Comparison of ENCODE assay signal across 1 cellular context in the genomic region with DNA sequence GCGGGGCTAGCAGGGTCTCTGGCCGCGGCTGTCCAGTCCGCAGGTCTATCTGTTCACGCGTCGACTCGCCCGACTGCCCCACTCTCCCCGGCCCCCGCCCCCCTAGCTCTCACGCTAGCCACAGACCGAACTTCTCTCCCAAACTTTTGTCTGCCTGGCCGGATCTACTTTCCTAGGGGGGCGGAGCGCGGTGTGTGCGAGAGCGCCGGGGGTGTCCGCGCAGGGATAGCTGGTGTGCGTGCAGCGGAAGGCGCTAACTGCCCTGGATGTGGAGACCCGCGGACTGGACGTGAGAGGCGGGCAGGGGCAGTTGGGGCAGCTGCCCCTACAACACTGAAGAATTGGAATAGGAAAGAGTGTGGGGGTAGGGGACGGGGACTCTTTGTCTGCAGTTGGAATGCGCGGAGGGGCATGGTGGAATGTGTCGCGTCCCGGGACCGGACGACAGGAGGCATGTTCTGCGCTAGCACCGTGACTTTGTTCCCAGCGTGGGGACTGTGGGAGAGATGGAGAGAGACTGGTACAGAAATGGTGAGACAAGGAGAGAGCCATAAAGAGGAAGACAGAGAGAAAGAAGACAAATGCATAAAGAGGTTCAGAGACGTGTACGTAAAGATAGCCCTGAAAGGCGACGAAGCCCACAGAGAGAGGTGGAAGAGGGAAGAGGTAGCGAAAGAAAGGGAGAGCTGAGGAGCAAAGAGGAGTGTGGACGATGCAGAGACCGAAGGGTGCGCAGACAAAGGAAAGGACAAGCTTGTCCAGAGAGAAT.
TF ChIP-seq lines count a peak whose summit lies in the region.

Gene AJUBA, minus strand, starts transcription at position 75 of the 769 bp plus-strand sequence. CDS start 285 bp downstream, outside the sequence.

TF ChIP-seq in K562, 482 proteins besides CTCF, POLR2A, EP300 and RAD21 (continued from another document and continues in another):
- TF ChIP-seq, protein P1, sequence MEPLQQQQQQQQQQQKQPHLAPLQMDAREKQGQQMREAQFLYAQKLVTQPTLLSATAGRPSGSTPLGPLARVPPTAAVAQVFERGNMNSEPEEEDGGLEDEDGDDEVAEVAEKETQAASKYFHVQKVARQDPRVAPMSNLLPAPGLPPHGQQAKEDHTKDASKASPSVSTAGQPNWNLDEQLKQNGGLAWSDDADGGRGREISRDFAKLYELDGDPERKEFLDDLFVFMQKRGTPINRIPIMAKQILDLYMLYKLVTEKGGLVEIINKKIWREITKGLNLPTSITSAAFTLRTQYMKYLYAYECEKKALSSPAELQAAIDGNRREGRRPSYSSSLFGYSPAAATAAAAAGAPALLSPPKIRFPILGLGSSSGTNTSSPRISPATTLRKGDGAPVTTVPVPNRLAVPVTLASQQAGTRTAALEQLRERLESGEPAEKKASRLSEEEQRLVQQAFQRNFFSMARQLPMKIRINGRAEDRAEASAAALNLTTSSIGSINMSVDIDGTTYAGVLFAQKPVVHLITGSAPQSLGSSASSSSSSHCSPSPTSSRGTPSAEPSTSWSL (CRISPR knock-in tag; IDR thresholded peaks at IDR 0.05; ENCODE audit: borderline replicate concordance) = 0 out of 2 replicates have a peak, but pooled peaks have one; percentile 24
- TF ChIP-seq ZKSCAN1 (IDR thresholded peaks at IDR 0.05; ENCODE audit: low read depth, low read length) (no peak), MCM5 (IDR thresholded peaks at IDR 0.05; ENCODE audit: low read depth) (no peak), HMGN3 (IDR thresholded peaks at IDR 0.05; ENCODE audit: borderline replicate concordance, extremely low read depth, insufficient read length, low read depth, low read length) (no peak), HCFC1 (IDR thresholded peaks at IDR 0.05; ENCODE audit: low read depth, low read length) (no peak), ARID2 (IDR thresholded peaks at IDR 0.05) (peak; percentile 21; the same call in 1 of the 2 replicates), ZNF551 (CRISPR knock-in tag; IDR thresholded peaks at IDR 0.05) (no peak), HMGXB4 (CRISPR knock-in tag; IDR thresholded peaks at IDR 0.05) (peak; percentile 68; the same call in 1 of the 2 replicates), MCM2 (IDR thresholded peaks at IDR 0.05; ENCODE audit: low read depth) (no peak), EP400 (IDR thresholded peaks at IDR 0.05) (peak; percentile 95), MITF (IDR thresholded peaks at IDR 0.05) (peak; percentile 26; the same call in 1 of the 2 replicates), NBN (IDR thresholded peaks at IDR 0.05; ENCODE audit: low read depth) (peak; percentile 97), SNRNP70 (optimal IDR thresholded peaks at IDR 0.05; ENCODE audit: low read depth, low read length) (no peak), RB1 (IDR thresholded peaks at IDR 0.05; ENCODE audit: low read depth) (peak; percentile 80; the same call in 1 of the 2 replicates), TRIM24 (IDR thresholded peaks at IDR 0.05) (peak; percentile 59 to 77), KLF16 (IDR thresholded peaks at IDR 0.05) (no peak), BHLHE40 (IDR thresholded peaks at IDR 0.05; ENCODE audit: low read length) (peak; percentile 59), GTF2A2 (tag; IDR thresholded peaks at IDR 0.05) (peak; percentile 77; the same call in 1 of the 2 replicates), ZNF695 (CRISPR knock-in tag; IDR thresholded peaks at IDR 0.05) (no peak), ATF3 (IDR thresholded peaks at IDR 0.05) (peak; percentile 80), ATF3 (CRISPR knock-in tag; conservative IDR thresholded peaks at IDR 0.05) (no peak), PHB (CRISPR knock-in tag; IDR thresholded peaks at IDR 0.05) (no peak), ELK3 (CRISPR knock-in tag; IDR thresholded peaks at IDR 0.05) (no peak), HLTF (IDR thresholded peaks at IDR 0.05) (peak; percentile 99)
- TF ChIP-seq, protein P2, sequence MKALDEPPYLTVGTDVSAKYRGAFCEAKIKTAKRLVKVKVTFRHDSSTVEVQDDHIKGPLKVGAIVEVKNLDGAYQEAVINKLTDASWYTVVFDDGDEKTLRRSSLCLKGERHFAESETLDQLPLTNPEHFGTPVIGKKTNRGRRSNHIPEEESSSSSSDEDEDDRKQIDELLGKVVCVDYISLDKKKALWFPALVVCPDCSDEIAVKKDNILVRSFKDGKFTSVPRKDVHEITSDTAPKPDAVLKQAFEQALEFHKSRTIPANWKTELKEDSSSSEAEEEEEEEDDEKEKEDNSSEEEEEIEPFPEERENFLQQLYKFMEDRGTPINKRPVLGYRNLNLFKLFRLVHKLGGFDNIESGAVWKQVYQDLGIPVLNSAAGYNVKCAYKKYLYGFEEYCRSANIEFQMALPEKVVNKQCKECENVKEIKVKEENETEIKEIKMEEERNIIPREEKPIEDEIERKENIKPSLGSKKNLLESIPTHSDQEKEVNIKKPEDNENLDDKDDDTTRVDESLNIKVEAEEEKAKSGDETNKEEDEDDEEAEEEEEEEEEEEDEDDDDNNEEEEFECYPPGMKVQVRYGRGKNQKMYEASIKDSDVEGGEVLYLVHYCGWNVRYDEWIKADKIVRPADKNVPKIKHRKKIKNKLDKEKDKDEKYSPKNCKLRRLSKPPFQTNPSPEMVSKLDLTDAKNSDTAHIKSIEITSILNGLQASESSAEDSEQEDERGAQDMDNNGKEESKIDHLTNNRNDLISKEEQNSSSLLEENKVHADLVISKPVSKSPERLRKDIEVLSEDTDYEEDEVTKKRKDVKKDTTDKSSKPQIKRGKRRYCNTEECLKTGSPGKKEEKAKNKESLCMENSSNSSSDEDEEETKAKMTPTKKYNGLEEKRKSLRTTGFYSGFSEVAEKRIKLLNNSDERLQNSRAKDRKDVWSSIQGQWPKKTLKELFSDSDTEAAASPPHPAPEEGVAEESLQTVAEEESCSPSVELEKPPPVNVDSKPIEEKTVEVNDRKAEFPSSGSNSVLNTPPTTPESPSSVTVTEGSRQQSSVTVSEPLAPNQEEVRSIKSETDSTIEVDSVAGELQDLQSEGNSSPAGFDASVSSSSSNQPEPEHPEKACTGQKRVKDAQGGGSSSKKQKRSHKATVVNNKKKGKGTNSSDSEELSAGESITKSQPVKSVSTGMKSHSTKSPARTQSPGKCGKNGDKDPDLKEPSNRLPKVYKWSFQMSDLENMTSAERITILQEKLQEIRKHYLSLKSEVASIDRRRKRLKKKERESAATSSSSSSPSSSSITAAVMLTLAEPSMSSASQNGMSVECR (CRISPR knock-in tag; IDR thresholded peaks at IDR 0.05) = peak; percentile 92
- TF ChIP-seq, protein P3, sequence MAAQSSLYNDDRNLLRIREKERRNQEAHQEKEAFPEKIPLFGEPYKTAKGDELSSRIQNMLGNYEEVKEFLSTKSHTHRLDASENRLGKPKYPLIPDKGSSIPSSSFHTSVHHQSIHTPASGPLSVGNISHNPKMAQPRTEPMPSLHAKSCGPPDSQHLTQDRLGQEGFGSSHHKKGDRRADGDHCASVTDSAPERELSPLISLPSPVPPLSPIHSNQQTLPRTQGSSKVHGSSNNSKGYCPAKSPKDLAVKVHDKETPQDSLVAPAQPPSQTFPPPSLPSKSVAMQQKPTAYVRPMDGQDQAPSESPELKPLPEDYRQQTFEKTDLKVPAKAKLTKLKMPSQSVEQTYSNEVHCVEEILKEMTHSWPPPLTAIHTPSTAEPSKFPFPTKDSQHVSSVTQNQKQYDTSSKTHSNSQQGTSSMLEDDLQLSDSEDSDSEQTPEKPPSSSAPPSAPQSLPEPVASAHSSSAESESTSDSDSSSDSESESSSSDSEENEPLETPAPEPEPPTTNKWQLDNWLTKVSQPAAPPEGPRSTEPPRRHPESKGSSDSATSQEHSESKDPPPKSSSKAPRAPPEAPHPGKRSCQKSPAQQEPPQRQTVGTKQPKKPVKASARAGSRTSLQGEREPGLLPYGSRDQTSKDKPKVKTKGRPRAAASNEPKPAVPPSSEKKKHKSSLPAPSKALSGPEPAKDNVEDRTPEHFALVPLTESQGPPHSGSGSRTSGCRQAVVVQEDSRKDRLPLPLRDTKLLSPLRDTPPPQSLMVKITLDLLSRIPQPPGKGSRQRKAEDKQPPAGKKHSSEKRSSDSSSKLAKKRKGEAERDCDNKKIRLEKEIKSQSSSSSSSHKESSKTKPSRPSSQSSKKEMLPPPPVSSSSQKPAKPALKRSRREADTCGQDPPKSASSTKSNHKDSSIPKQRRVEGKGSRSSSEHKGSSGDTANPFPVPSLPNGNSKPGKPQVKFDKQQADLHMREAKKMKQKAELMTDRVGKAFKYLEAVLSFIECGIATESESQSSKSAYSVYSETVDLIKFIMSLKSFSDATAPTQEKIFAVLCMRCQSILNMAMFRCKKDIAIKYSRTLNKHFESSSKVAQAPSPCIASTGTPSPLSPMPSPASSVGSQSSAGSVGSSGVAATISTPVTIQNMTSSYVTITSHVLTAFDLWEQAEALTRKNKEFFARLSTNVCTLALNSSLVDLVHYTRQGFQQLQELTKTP (IDR thresholded peaks at IDR 0.05; ENCODE audit: low read depth in 1 of 2, partially characterized antibody in 2 of 2) = peak; percentile 65 to 82
- TF ChIP-seq, protein P4, sequence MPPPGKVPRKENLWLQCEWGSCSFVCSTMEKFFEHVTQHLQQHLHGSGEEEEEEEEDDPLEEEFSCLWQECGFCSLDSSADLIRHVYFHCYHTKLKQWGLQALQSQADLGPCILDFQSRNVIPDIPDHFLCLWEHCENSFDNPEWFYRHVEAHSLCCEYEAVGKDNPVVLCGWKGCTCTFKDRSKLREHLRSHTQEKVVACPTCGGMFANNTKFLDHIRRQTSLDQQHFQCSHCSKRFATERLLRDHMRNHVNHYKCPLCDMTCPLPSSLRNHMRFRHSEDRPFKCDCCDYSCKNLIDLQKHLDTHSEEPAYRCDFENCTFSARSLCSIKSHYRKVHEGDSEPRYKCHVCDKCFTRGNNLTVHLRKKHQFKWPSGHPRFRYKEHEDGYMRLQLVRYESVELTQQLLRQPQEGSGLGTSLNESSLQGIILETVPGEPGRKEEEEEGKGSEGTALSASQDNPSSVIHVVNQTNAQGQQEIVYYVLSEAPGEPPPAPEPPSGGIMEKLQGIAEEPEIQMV (tag; conservative IDR thresholded peaks at IDR 0.05; ENCODE audit: low read depth) = 0 out of 2 replicates have a peak, but pooled peaks have one; percentile 23
- TF ChIP-seq, protein P5, sequence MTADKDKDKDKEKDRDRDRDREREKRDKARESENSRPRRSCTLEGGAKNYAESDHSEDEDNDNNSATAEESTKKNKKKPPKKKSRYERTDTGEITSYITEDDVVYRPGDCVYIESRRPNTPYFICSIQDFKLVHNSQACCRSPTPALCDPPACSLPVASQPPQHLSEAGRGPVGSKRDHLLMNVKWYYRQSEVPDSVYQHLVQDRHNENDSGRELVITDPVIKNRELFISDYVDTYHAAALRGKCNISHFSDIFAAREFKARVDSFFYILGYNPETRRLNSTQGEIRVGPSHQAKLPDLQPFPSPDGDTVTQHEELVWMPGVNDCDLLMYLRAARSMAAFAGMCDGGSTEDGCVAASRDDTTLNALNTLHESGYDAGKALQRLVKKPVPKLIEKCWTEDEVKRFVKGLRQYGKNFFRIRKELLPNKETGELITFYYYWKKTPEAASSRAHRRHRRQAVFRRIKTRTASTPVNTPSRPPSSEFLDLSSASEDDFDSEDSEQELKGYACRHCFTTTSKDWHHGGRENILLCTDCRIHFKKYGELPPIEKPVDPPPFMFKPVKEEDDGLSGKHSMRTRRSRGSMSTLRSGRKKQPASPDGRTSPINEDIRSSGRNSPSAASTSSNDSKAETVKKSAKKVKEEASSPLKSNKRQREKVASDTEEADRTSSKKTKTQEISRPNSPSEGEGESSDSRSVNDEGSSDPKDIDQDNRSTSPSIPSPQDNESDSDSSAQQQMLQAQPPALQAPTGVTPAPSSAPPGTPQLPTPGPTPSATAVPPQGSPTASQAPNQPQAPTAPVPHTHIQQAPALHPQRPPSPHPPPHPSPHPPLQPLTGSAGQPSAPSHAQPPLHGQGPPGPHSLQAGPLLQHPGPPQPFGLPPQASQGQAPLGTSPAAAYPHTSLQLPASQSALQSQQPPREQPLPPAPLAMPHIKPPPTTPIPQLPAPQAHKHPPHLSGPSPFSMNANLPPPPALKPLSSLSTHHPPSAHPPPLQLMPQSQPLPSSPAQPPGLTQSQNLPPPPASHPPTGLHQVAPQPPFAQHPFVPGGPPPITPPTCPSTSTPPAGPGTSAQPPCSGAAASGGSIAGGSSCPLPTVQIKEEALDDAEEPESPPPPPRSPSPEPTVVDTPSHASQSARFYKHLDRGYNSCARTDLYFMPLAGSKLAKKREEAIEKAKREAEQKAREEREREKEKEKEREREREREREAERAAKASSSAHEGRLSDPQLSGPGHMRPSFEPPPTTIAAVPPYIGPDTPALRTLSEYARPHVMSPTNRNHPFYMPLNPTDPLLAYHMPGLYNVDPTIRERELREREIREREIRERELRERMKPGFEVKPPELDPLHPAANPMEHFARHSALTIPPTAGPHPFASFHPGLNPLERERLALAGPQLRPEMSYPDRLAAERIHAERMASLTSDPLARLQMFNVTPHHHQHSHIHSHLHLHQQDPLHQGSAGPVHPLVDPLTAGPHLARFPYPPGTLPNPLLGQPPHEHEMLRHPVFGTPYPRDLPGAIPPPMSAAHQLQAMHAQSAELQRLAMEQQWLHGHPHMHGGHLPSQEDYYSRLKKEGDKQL (CRISPR knock-in tag; IDR thresholded peaks at IDR 0.05; ENCODE audit: borderline replicate concordance) = no peak
